Comparison of ENCODE assay signal across 8 cellular contexts in the genomic region with DNA sequence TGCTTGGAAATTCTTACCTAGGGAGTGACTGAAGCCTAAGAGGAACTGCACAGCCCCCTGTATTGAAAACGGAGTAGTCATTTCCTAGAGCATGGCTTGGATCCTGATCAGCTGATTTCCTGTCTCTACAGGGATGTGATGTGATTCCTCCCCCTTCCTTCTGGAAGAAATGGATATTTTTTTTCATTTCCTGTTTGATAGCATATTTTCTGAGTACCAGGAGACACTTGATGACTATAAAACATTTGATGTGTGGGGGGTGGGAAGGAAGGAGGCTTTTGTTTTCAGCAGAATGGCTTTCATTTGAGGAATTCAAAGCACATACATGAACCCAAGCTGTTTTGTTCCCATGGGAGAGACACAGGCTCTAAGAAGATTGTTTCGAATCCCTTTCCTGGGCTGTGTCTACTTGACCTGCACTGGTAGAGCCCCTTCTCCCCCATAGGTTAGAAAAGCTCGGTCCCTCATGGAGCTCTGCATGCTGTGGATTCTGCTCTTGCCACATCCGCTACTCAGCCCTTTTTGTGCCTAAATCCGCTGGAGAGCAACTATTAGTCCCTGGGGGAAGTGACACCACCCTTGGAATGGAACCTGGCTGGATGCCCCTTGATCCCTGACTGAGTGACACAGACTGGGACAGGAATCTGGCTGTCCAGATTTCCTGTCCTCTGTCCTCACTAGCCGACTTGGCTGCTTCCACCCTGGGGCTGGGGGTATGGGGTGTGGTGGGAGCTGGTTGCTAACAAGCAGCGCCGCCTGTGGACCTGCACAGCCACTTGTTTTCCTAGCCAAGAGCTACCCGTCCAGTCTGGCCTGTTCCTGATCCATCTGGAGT.
A peak's percentile ranks its signal among the peaks of the same experiment; 100 is the strongest.
DNase-seq lines count a peak whose midpoint lies in the region; ATAC-seq and TF ChIP-seq lines count a peak whose summit lies in the region.

No MANE protein-coding gene starts in this region.

- no peaks in the 10 kb centered on the region for H3K9me3 ChIP-seq in fibroblast of lung (ENCODE audit: control insufficient read depth, insufficient read depth, low read depth, low read length)
- H3K9me3 ChIP-seq in neural progenitor cell (ENCODE audit: low read depth): no peaks in the 10 kb centered on the region
- H3K9me3 ChIP-seq in CD4-positive, alpha-beta memory T cell (ENCODE audit: control insufficient read depth in 1 of 2, low read length in 2 of 2): no peaks in the 10 kb centered on the region

- peak overlapping the region; percentile 73 for H3K27ac ChIP-seq in fibroblast of lung (ENCODE audit: insufficient read depth, low read length)
- peak overlapping the region; percentile 99 for H3K27ac ChIP-seq in neural progenitor cell
- H3K27ac ChIP-seq in CD4-positive, alpha-beta memory T cell (ENCODE audit: low read depth, low read length): no peak overlapping the region

- H3K4me1 Mint-ChIP-seq in neural progenitor cell: peaks cover 54% of the 10 kb centered on the region
- H3K4me1 Mint-ChIP-seq in CD4-positive, alpha-beta memory T cell: peaks cover 0 to 7% (median under 1%) of the 10 kb centered on the region in 4 donors

- CTCF ChIA-PET in CD4-positive, alpha-beta memory T cell (lab: Charles Lee; ENCODE audit: partially characterized antibody): interaction anchor here (1.0 kb wide), 2 partner anchors 30 to 59 kb away, joined by 3 to 4 read pairs; no protein-coding TSS in a partner anchor

- DNase-seq in D341Med (ENCODE audit: low spot score): peak; percentile 69
- peak; percentile 56 for DNase-seq in NCI-H748 treated with DMSO at 0.1 percent for 48 hours (lab: John Stamatoyannopoulos, UW)
- peak; percentile 34 to 51 for DNase-seq in fibroblast of lung (ENCODE audit: low read depth in 2 of 2)
- DNase-seq in neural progenitor cell (ENCODE audit: low spot score): peak; percentile 94
- DNase-seq in CD4-positive, alpha-beta memory T cell: no peak
- no peak for DNase-seq in GM03348 (ENCODE audit: low spot score)

- no peaks in the 10 kb centered on the region for H3K9me3 Mint-ChIP-seq in neural progenitor cell
- H3K9me3 Mint-ChIP-seq in CD4-positive, alpha-beta memory T cell: peaks cover 0 to 2% (median 0%) of the 10 kb centered on the region in 8 donors

- POLR2A ChIA-PET in CD4-positive, alpha-beta memory T cell (lab: Charles Lee; ENCODE audit: partially characterized antibody): no interaction called here

- H3F3A ChIP-seq in neural progenitor cell (ENCODE audit: low read depth): peaks cover 37% of the 10 kb centered on the region

- H3K4me3 Mint-ChIP-seq in neural progenitor cell: peak overlapping the region; percentile 70
- no peak overlapping the region for H3K4me3 Mint-ChIP-seq in CD4-positive, alpha-beta memory T cell

- no peaks in the 10 kb centered on the region for H3K27me3 ChIP-seq in fibroblast of lung (ENCODE audit: control insufficient read depth, insufficient read depth, low read length)
- no peaks in the 10 kb centered on the region for H3K27me3 ChIP-seq in neural progenitor cell
- H3K27me3 ChIP-seq in CD4-positive, alpha-beta memory T cell (ENCODE audit: insufficient read depth, low read length): no peaks in the 10 kb centered on the region

- H4K20me1 ChIP-seq in fibroblast of lung (ENCODE audit: control insufficient read depth, extremely low read depth, insufficient read depth, low read length) (no peaks in the 10 kb centered on the region), neural progenitor cell (ENCODE audit: low read depth) (peaks cover 20% of the 10 kb centered on the region)

- no peak overlapping the region for H3K9ac ChIP-seq in fibroblast of lung (ENCODE audit: insufficient read depth, low read length)
- peak overlapping the region; percentile 25 for H3K9ac ChIP-seq in neural progenitor cell

- TF ChIP-seq CTCF in fibroblast of lung (conservative IDR thresholded peaks at IDR 0.05 in 1 of 2, IDR thresholded peaks at IDR 0.05 in 1 of 2; ENCODE audit: low read depth in 1 of 2, low read length in 2 of 2) (peak in 1 of 2 donors; percentile 18), neural progenitor cell (IDR thresholded peaks at IDR 0.05) (peak; percentile 65)

- H3K27me3 Mint-ChIP-seq in neural progenitor cell (ENCODE audit: insufficient read depth, low read depth): peaks cover 2% of the 10 kb centered on the region
- H3K27me3 Mint-ChIP-seq in CD4-positive, alpha-beta memory T cell: no peaks in the 10 kb centered on the region

- H3K4me3 ChIP-seq in fibroblast of lung (replicated peaks in 1 of 4; ENCODE audit: control extremely low read depth in 1 of 4, insufficient read depth in 1 of 4, low read depth in 3 of 4, low read length in 4 of 4): no peak overlapping the region
- peak overlapping the region; percentile 10 for H3K4me3 ChIP-seq in neural progenitor cell
- H3K4me3 ChIP-seq in CD4-positive, alpha-beta memory T cell (ENCODE audit: low read length in 2 of 2): no peak overlapping the region

- H3K4me1 ChIP-seq in fibroblast of lung (ENCODE audit: control insufficient read depth, extremely low read depth, insufficient read depth, low read length): peaks cover 20% of the 10 kb centered on the region
- peaks cover 55% of the 10 kb centered on the region for H3K4me1 ChIP-seq in neural progenitor cell
- no peaks in the 10 kb centered on the region for H3K4me1 ChIP-seq in CD4-positive, alpha-beta memory T cell (ENCODE audit: insufficient read depth, low read length)

- no peaks in the 10 kb centered on the region for H3K36me3 ChIP-seq in fibroblast of lung (ENCODE audit: control insufficient read depth, insufficient read depth, low read length)
- no peaks in the 10 kb centered on the region for H3K36me3 ChIP-seq in neural progenitor cell
- no peaks in the 10 kb centered on the region for H3K36me3 ChIP-seq in CD4-positive, alpha-beta memory T cell (ENCODE audit: insufficient read depth, low read length)

- peak overlapping the region; percentile 97 for H3K27ac Mint-ChIP-seq in neural progenitor cell
- H3K27ac Mint-ChIP-seq in CD4-positive, alpha-beta memory T cell: no peak overlapping the region

- peaks cover 5% of the 10 kb centered on the region for H3K36me3 Mint-ChIP-seq in neural progenitor cell
- no peaks in the 10 kb centered on the region for H3K36me3 Mint-ChIP-seq in CD4-positive, alpha-beta memory T cell

- peak overlapping the region; percentile 63 for H3K4me2 ChIP-seq in fibroblast of lung (ENCODE audit: extremely low read depth, insufficient read depth, low read length)
- peak overlapping the region; percentile 68 for H3K4me2 ChIP-seq in neural progenitor cell

- intact Hi-C loops in CD4-positive, alpha-beta memory T cell (cut with micrococcal nuclease): no loop called here

- H2AFZ ChIP-seq in fibroblast of lung (ENCODE audit: low read length) (no peak overlapping the region), neural progenitor cell (replicated peaks) (no peak overlapping the region)

- ATAC-seq in GM19397 (IDR thresholded peaks at IDR 0.05; ENCODE audit: unreplicated experiment): no peak
- ATAC-seq in HG03135 (IDR thresholded peaks at IDR 0.05; ENCODE audit: unreplicated experiment): no peak

- H3K79me2 ChIP-seq in fibroblast of lung (ENCODE audit: control insufficient read depth, insufficient read depth, low read length): peaks cover 85% of the 10 kb centered on the region
- peaks cover 94% of the 10 kb centered on the region for H3K79me2 ChIP-seq in neural progenitor cell (ENCODE audit: low read depth)

Comparison
In these comparisons a context has a peak if more than half of its experiments do, and no peak if none do; other contexts are left out.
1. DNase-seq: peak in D341Med (single experiment), NCI-H748 treated with DMSO at 0.1 percent for 48 hours (single experiment), fibroblast of lung (2 of 2) and neural progenitor cell (single experiment); none in CD4-positive, alpha-beta memory T cell (0 of 5) and GM03348 (single experiment).